8 cellular contexts compared by ENCODE assay signal in genomic region chr5:151222769-151223446, GRCh38. TPM values are rescaled to one million over a fixed set of nuclear protein-coding genes. Genes with fewer than 3 reads are reported as not detected.
A peak's percentile ranks its signal among the peaks of the same experiment; 100 is the strongest.
DNase-seq lines count a peak whose midpoint lies in the region; ATAC-seq, FAIRE-seq and TF ChIP-seq lines count a peak whose summit lies in the region.

No MANE protein-coding gene starts in this region.

- H3K4me1 ChIP-seq in ES-I3 (ENCODE audit: insufficient read depth, low read length) = peaks cover 23% of the 10 kb centered on the region
- H3K4me1 ChIP-seq in left ventricle myocardium inferior = peaks cover 70% of the 10 kb centered on the region
- H3K4me1 ChIP-seq in small intestine (ENCODE audit: control insufficient read depth in 2 of 2, insufficient read depth in 1 of 2, low read depth in 1 of 2, low read length in 1 of 2) = peaks cover 0 to 8% of the 10 kb centered on the region in 2 donors

- H3K9ac ChIP-seq in ES-I3 (ENCODE audit: low read depth, low read length) = peak overlapping the region; percentile 94

- H3K9me3 ChIP-seq in ES-I3 (ENCODE audit: control insufficient read depth, insufficient read depth, low read length) (no peaks in the 10 kb centered on the region), left ventricle myocardium inferior (replicated peaks) (no peaks in the 10 kb centered on the region), small intestine (ENCODE audit: control insufficient read depth, low read depth) (no peaks in the 10 kb centered on the region)

- in situ Hi-C loops in KBM-7 (cut with MboI; ENCODE audit: low pct_unique_long_range_greater_than_20kb, low sequenced_read_pairs) = no loop called here

- DNase-seq in KBM-7 (peak; percentile 42), left ventricle myocardium inferior (peak; percentile 47), small intestine (no peak), NCI-H82 (lab: John Stamatoyannopoulos, UW) (no peak), NCI-H1105 treated with DMSO at 0.1 percent for 48 hours (lab: John Stamatoyannopoulos, UW) (no peak)
- peak; percentile 34 for DNase-seq in activated T-helper 9 cell treated with anti-CD3 and anti-CD28 coated beads, Interleukin-2, amount 50 U/mL, for 16 hours (ENCODE audit: low read depth)

- FAIRE-seq in small intestine (lab: Jason Lieb, UNC) = no peak

- H3K4me3 ChIP-seq in left ventricle myocardium inferior (peak overlapping the region; percentile 88), small intestine (ENCODE audit: low read depth in 1 of 2, low read length in 2 of 2) (peak overlapping the region; percentile 83 to 86)

- H3K27me3 ChIP-seq in left ventricle myocardium inferior (ENCODE audit: low read depth) (no peaks in the 10 kb centered on the region), small intestine (ENCODE audit: control insufficient read depth in 2 of 2, insufficient read depth in 2 of 2, low read length in 2 of 2) (no peaks in the 10 kb centered on the region)

- H3K27ac ChIP-seq in left ventricle myocardium inferior (replicated peaks) = peak overlapping the region; percentile 88
- H3K27ac ChIP-seq in small intestine (ENCODE audit: low read depth in 1 of 2, low read length in 1 of 2) = peak overlapping the region; percentile 79 to 90

- intact Hi-C loops in left ventricle myocardium inferior (cut with micrococcal nuclease) = no loop called here

- no peaks in the 10 kb centered on the region for H3K36me3 ChIP-seq in ES-I3 (ENCODE audit: insufficient read depth, low read length)
- no peaks in the 10 kb centered on the region for H3K36me3 ChIP-seq in left ventricle myocardium inferior
- H3K36me3 ChIP-seq in small intestine (ENCODE audit: control insufficient read depth in 2 of 2, insufficient read depth in 2 of 2, low read length in 2 of 2) = no peaks in the 10 kb centered on the region

- peak; percentile 73 for ATAC-seq in GM21529 (IDR thresholded peaks at IDR 0.05; ENCODE audit: unreplicated experiment)

- TF ChIP-seq CTCF in left ventricle myocardium inferior (IDR thresholded peaks at IDR 0.05; ENCODE audit: borderline replicate concordance) = no peak

- 16 to 21% (median 18%) methylated on average over 4 of the region's 4 CpGs for WGBS in small intestine, 3 donors

RNA-seq across cellular contexts. Expression of gene CCDC69, which starts 1.0 kb away (rescaled TPM):
- 167 TPM for total RNA-seq in left ventricle myocardium inferior
- 10 to 100 TPM in 2 of 3 donors, 1 to 10 TPM in 1; 5.6 to 33.5 (median 22.4) TPM for polyA plus RNA-seq in small intestine

RNA-seq across cellular contexts. Expression of gene GM2A, which starts 30.1 kb away (rescaled TPM):
- 35.4 TPM for total RNA-seq in left ventricle myocardium inferior
- polyA plus RNA-seq in small intestine = 10 to 100 TPM in 1 of 3 donors, 1 to 10 TPM in 2; 4.0 to 18.1 (median 6.2) TPM

Comparison
In these comparisons a context has a peak if more than half of its experiments do, and no peak if none do; other contexts are left out.
1. DNase-seq: peak in KBM-7 (single experiment), activated T-helper 9 cell treated with anti-CD3 and anti-CD28 coated beads, Interleukin-2, amount 50 U/mL, for 16 hours (single experiment) and left ventricle myocardium inferior (single experiment); none in small intestine (single experiment), NCI-H82 (single experiment) and NCI-H1105 treated with DMSO at 0.1 percent for 48 hours (single experiment).